Comparison of ENCODE assay signal across 9 cellular contexts in the genomic region with DNA sequence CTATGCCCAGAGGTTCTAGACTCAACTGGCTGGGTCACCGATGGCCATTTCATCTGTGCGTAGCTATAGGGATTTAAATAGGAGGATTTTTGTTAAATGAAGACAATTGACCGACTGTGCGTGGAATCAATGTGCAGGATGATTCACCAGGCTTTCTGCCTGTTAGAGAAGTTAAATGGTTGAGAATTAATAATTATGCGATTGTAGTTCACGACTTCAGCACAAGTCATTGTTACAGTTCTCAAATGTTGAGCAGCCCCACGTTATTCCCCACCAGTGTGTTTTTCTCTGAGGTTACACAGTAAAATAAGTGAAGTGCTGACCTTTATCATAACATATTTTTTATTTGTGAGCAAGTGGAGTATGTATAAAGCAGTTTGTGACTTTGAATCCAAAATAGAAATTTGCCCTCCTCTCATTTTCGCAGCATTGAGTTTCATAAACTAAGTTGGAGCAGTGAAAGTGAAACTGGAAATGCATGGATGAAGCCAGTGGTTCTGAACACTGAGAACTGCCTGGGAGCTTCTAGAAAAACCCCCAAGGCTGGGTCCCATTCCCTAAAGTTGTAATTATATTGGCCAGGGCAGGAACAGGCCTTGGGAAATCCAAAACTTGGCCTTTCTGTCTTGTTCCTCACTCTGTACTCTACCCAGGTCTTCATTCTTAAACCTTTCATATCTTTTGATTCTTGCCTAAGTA.
DNase-seq lines count a peak whose midpoint lies in the region; ATAC-seq and TF ChIP-seq lines count a peak whose summit lies in the region.
"Had no signal": no experiment of that assay in that cellular context is flagged by ENCODE, and none has a peak within 500 bp of the region (broad histone marks: within the 10 kb centered on the region; RNA-seq: fewer than 3 reads in every experiment).

No MANE protein-coding gene starts in this region.

- H3K27ac ChIP-seq in A673 (ENCODE audit: low read depth, low read length, poor library complexity, severe bottlenecking): peak overlapping the region; percentile 61
- peak overlapping the region; percentile 15 to 85 (median 41) for H3K27ac ChIP-seq in right lobe of liver

- no peaks in the 10 kb centered on the region for H3K27me3 Mint-ChIP-seq in activated CD8-positive, alpha-beta T cell treated with anti-CD3 and anti-CD28 coated beads, Interleukin-2, amount 10 ng/mL, durations not matched to agents 7 days and 5 days (ENCODE audit: low read depth)

- H3K4me1 ChIP-seq in A673 (ENCODE audit: insufficient read depth, low read length, poor library complexity, severe bottlenecking) (peaks cover 35% of the 10 kb centered on the region), right lobe of liver (peaks cover 0 to 10% (median 0%) of the 10 kb centered on the region in 4 donors)

- H3K36me3 Mint-ChIP-seq in activated CD8-positive, alpha-beta T cell treated with anti-CD3 and anti-CD28 coated beads, Interleukin-2, amount 10 ng/mL, durations not matched to agents 7 days and 5 days (ENCODE audit: low read depth): no peaks in the 10 kb centered on the region

- H3K4me3 Mint-ChIP-seq in activated CD8-positive, alpha-beta T cell treated with anti-CD3 and anti-CD28 coated beads, Interleukin-2, amount 10 ng/mL, durations not matched to agents 7 days and 5 days: peak overlapping the region; percentile 32

- intact Hi-C loops in A673 (cut with micrococcal nuclease; ENCODE audit: unreplicated experiment): loop anchor here (5.0 kb wide), 1 partner anchor 507 kb away; no protein-coding TSS in a partner anchor
- intact Hi-C loops in right lobe of liver (cut with DNase I): no loop called here

- H3K9me3 Mint-ChIP-seq in activated CD8-positive, alpha-beta T cell treated with anti-CD3 and anti-CD28 coated beads, Interleukin-2, amount 10 ng/mL, durations not matched to agents 7 days and 5 days (ENCODE audit: insufficient read depth): no peaks in the 10 kb centered on the region

- POLR2A ChIA-PET in A673 (lab: Charles Lee; ENCODE audit: low non-redundant PET): no interaction called here
- POLR2A ChIA-PET in activated CD8-positive, alpha-beta T cell treated with anti-CD3 and anti-CD28 coated beads, Interleukin-2, amount 10 ng/mL, durations not matched to agents 7 days and 5 days (lab: Charles Lee): interaction anchor here (0.6 to 0.7 kb wide), 2 partner anchors 103 to 270 kb away, joined by 3 to 4 read pairs; no protein-coding TSS in a partner anchor

- H3K4me3 ChIP-seq in A673 (ENCODE audit: low read depth, low read length, poor library complexity, severe bottlenecking) (peak overlapping the region; percentile 27), right lobe of liver (no peak overlapping the region)

- TF ChIP-seq CTCF in A673 (conservative IDR thresholded peaks at IDR 0.05; ENCODE audit: low read depth, low read length) (no peak), right lobe of liver (IDR thresholded peaks at IDR 0.05) (no peak)

- no TSS peak for BruUV-seq in A673 (replicated peaks; lab: Mats Ljungman, UMichigan)

- no peak for DNase-seq in A673 (ENCODE audit: low spot score)
- DNase-seq in activated CD8-positive, alpha-beta T cell treated with anti-CD3 and anti-CD28 coated beads, Interleukin-2, amount 10 ng/mL, durations not matched to agents 7 days and 5 days: no peak
- peak in 1 of 3 donors; percentile 48 for DNase-seq in right lobe of liver
- DNase-seq in NCI-H774 (lab: John Stamatoyannopoulos, UW): no peak
- no peak for DNase-seq in stimulated activated CD4-positive, alpha-beta T cell treated with anti-CD3 and anti-CD28 coated beads, Interleukin-15, amount 100 ng/mL, for 24 hours
- no peak for DNase-seq in activated CD4-positive, alpha-beta T cell treated with anti-CD3 and anti-CD28 coated beads, Interleukin-2, amount 50 U/mL, for 48 hours
- DNase-seq: glutamatergic neuron had no signal

- WGBS in right lobe of liver (ENCODE audit: insufficient coverage, low coverage, low lambda C conversion rate, missing lambda C conversion rate): 21% methylated on average over 6 of the region's 8 CpGs

- H3K36me3 ChIP-seq in A673 (ENCODE audit: insufficient read depth, low read length, poor library complexity, severe bottlenecking) (no peaks in the 10 kb centered on the region), right lobe of liver (no peaks in the 10 kb centered on the region)

- CTCF ChIA-PET in A673 (lab: Charles Lee): no interaction called here
- CTCF ChIA-PET in activated CD8-positive, alpha-beta T cell treated with anti-CD3 and anti-CD28 coated beads, Interleukin-2, amount 10 ng/mL, durations not matched to agents 7 days and 5 days (lab: Charles Lee): no interaction called here

- peak overlapping the region; percentile 14 for H3K27ac Mint-ChIP-seq in activated CD8-positive, alpha-beta T cell treated with anti-CD3 and anti-CD28 coated beads, Interleukin-2, amount 10 ng/mL, durations not matched to agents 7 days and 5 days

- peaks cover 26% of the 10 kb centered on the region for H3K4me1 Mint-ChIP-seq in activated CD8-positive, alpha-beta T cell treated with anti-CD3 and anti-CD28 coated beads, Interleukin-2, amount 10 ng/mL, durations not matched to agents 7 days and 5 days (ENCODE audit: low read depth)

- H3K27me3 ChIP-seq in A673 (replicated peaks; ENCODE audit: insufficient read depth, low read depth, low read length, poor library complexity) (no peaks in the 10 kb centered on the region), right lobe of liver (no peaks in the 10 kb centered on the region)

- ATAC-seq in GM21529 (IDR thresholded peaks at IDR 0.05; ENCODE audit: unreplicated experiment) (peak; percentile 53), right lobe of liver (peak; percentile 52 to 78 (median 66)), HG02623 (IDR thresholded peaks at IDR 0.05; ENCODE audit: unreplicated experiment) (no peak)
- ATAC-seq in activated CD8-positive, alpha-beta T cell treated with anti-CD3 and anti-CD28 coated beads, Interleukin-2, amount 10 ng/mL, durations not matched to agents 7 days and 5 days: peak; percentile 38

- peaks cover 3% of the 10 kb centered on the region for H3K9me3 ChIP-seq in A673 (ENCODE audit: low read depth, low read length, poor library complexity, severe bottlenecking)
- H3K9me3 ChIP-seq in right lobe of liver: no peaks in the 10 kb centered on the region

- no peak for TF ChIP-seq POLR2A in right lobe of liver (IDR thresholded peaks at IDR 0.05)
